Comparison of ENCODE assay signal across 8 cellular contexts in genomic region chrX:40933132-40934078, GRCh38.
A peak's percentile ranks its signal among the peaks of the same experiment; 100 is the strongest.
DNase-seq lines count a peak whose midpoint lies in the region; ATAC-seq, FAIRE-seq and TF ChIP-seq lines count a peak whose summit lies in the region.

No MANE protein-coding gene starts in this region.

- H3K4me2 ChIP-seq in GM12878 (ENCODE audit: control insufficient read depth, insufficient read depth): peak overlapping the region; percentile 50

- POLR2A ChIA-PET in GM12878 (lab: Charles Lee): no interaction called here

- in situ Hi-C loops in GM12878 (cut with MboI): no loop called here

- RAD21 ChIA-PET in GM12878 (lab: Charles Lee; ENCODE audit: unreplicated experiment): interaction anchor here (0.7 to 2.0 kb wide), 2 partner anchors 19 to 182 kb away, joined by 3 to 5 read pairs; no protein-coding TSS in a partner anchor

- peak overlapping the region; percentile 50; the same call in 1 of the 2 replicates for H3K27ac ChIP-seq in GM12878 (ENCODE audit: control insufficient read depth, insufficient read depth)
- H3K27ac ChIP-seq in left lung: peak overlapping the region; percentile 81 to 85
- peak overlapping the region in 4 of 5 donors; percentile 54 to 76 (median 67) for H3K27ac ChIP-seq in stomach
- H3K27ac ChIP-seq in substantia nigra (ENCODE audit: low read depth, low read length, poor library complexity, severe bottlenecking): no peak overlapping the region

- H3K79me2 ChIP-seq in GM12878 (ENCODE audit: control insufficient read depth, insufficient read depth, low read length): no peaks in the 10 kb centered on the region

- H3K4me3 ChIP-seq in H7 (ENCODE audit: insufficient read depth, low read depth, low read length): no peak overlapping the region
- H3K4me3 ChIP-seq in GM12878: 0 out of 2 replicates have a peak overlapping the region, but pooled peaks have one; percentile 23
- no peak overlapping the region for H3K4me3 ChIP-seq in left lung
- H3K4me3 ChIP-seq in stomach: peak overlapping the region in 1 of 4 donors; percentile 17

- H3K9me3 ChIP-seq in GM12878 (replicated peaks; ENCODE audit: control insufficient read depth, insufficient read depth, low read length): peaks cover 5% of the 10 kb centered on the region; the same call in 2 of the 3 replicates
- H3K9me3 ChIP-seq in left lung: no peaks in the 10 kb centered on the region
- peaks cover 0 to 9% (median 4%) of the 10 kb centered on the region in 4 donors for H3K9me3 ChIP-seq in stomach

- no peaks in the 10 kb centered on the region for H4K20me1 ChIP-seq in GM12878 (ENCODE audit: control insufficient read depth, insufficient read depth)

- no peaks in the 10 kb centered on the region for H3K36me3 ChIP-seq in H7 (replicated peaks; ENCODE audit: control insufficient read depth, insufficient read depth, low read length)
- no peaks in the 10 kb centered on the region for H3K36me3 ChIP-seq in GM12878 (ENCODE audit: control insufficient read depth in 2 of 2, insufficient read depth in 2 of 2, low read length in 1 of 2)
- no peaks in the 10 kb centered on the region for H3K36me3 ChIP-seq in left lung
- no peaks in the 10 kb centered on the region for H3K36me3 ChIP-seq in stomach

- SMC1A ChIA-PET in GM12878 (lab: Charles Lee; ENCODE audit: uncharacterized antibody, unreplicated experiment): interaction anchor here (0.9 to 1.5 kb wide), 3 partner anchors 19 to 194 kb away, joined by 3 read pairs; no protein-coding TSS in a partner anchor

- ATAC-seq in GM12878 (peak; percentile 73), left lung (peak; percentile 68), GM18858 (IDR thresholded peaks at IDR 0.05; ENCODE audit: unreplicated experiment) (no peak)

- TF ChIP-seq POLR2A in GM12878 (IDR thresholded peaks at IDR 0.05; ENCODE audit: low read depth, low read length) (no peak), stomach (IDR thresholded peaks at IDR 0.05) (no peak)

- no peak for TF ChIP-seq RAD21 in GM12878 (IDR thresholded peaks at IDR 0.05; ENCODE audit: insufficient read depth, low read depth, low read length)

- TF ChIP-seq CTCF in GM12878 (IDR thresholded peaks at IDR 0.05 in 2 of 3, conservative IDR thresholded peaks at IDR 0.05 in 1 of 3; ENCODE audit: control insufficient read depth in 2 of 3, extremely low read depth in 1 of 3, insufficient read depth in 1 of 3, low read depth in 3 of 3, low read length in 3 of 3) (no peak), left lung (IDR thresholded peaks at IDR 0.05) (no peak), stomach (IDR thresholded peaks at IDR 0.05) (no peak)

- WGBS in GM12878 (ENCODE audit: insufficient coverage, insufficient replicate concordance, low lambda C conversion rate, missing lambda C conversion rate): 54% methylated on average over 11 of the region's 11 CpGs
- 10 to 46% (median 21%) methylated on average over 11 of the region's 11 CpGs for WGBS in stomach, 5 donors

- H3K9ac ChIP-seq in GM12878 (ENCODE audit: control insufficient read depth, insufficient read depth, low read length): no peak overlapping the region

- CTCF ChIA-PET in GM12878 (lab: Yijun Ruan, JAX): interaction anchor here (0.7 to 0.9 kb wide), 2 partner anchors 170 to 320 kb away, joined by 3 read pairs; no protein-coding TSS in a partner anchor

- peaks cover 6% of the 10 kb centered on the region for H3K4me1 ChIP-seq in GM12878 (ENCODE audit: control insufficient read depth, insufficient read depth, low read length)
- peaks cover 0 to 7% of the 10 kb centered on the region in 2 donors for H3K4me1 ChIP-seq in left lung
- H3K4me1 ChIP-seq in stomach: peaks cover 0 to 20% (median 5%) of the 10 kb centered on the region in 4 donors

- H3K27me3 ChIP-seq in H7 (ENCODE audit: control insufficient read depth, insufficient read depth, low read length) (no peaks in the 10 kb centered on the region), GM12878 (replicated peaks in 1 of 2; ENCODE audit: control insufficient read depth in 2 of 2, insufficient read depth in 2 of 2, low read length in 1 of 2) (no peaks in the 10 kb centered on the region; a peak in 1 of 4 replicates), left lung (no peaks in the 10 kb centered on the region), stomach (peaks cover 0 to 5% (median 0%) of the 10 kb centered on the region in 3 donors)

- FAIRE-seq in GM12878 (lab: Jason Lieb, UNC): peak; percentile 72

- H2AFZ ChIP-seq in GM12878 (ENCODE audit: control insufficient read depth, low read depth, low read length): peak overlapping the region; percentile 30; the same call in 1 of the 2 replicates

- DNase-seq in H7 (peak; percentile 25), OCI-M1 (lab: John Stamatoyannopoulos, UW) (peak; percentile 96), GM12878 (ENCODE audit: low read depth, low spot score) (peak; percentile 31), left lung (no peak), stomach (no peak), hepatic stellate cell (ENCODE audit: low spot score) (no peak), substantia nigra (lab: John Stamatoyannopoulos, UW) (no peak)

- no TSS peak for BruUV-seq in GM12878 (replicated peaks; lab: Mats Ljungman, UMichigan)

- TF ChIP-seq EP300 in GM12878 (IDR thresholded peaks at IDR 0.05; ENCODE audit: borderline replicate concordance in 1 of 2, control insufficient read depth in 1 of 2, low read depth in 2 of 2, low read length in 2 of 2) (no peak), stomach (IDR thresholded peaks at IDR 0.05) (no peak)

- intact Hi-C loops in GM12878 (cut with micrococcal nuclease; ENCODE audit: unreplicated experiment): no loop called here
- intact Hi-C loops in left lung (cut with DNase I): no loop called here
- intact Hi-C loops in stomach (cut with DNase I; ENCODE audit: low total_unique reads): no loop called here

TF ChIP-seq in GM12878, 131 proteins besides CTCF, POLR2A, EP300 and RAD21 (continues in another document):
- TF ChIP-seq IKZF2 (IDR thresholded peaks at IDR 0.05): peak; percentile 60 to 65; a peak in 3 of 4 replicates
- no peak for TF ChIP-seq TCF7 (IDR thresholded peaks at IDR 0.05; ENCODE audit: borderline replicate concordance)
- TF ChIP-seq BACH1 (IDR thresholded peaks at IDR 0.05; ENCODE audit: borderline replicate concordance): no peak
- TF ChIP-seq RUNX3 (IDR thresholded peaks at IDR 0.05; ENCODE audit: low read length): peak; percentile 28; the same call in 1 of the 2 replicates
- no peak for TF ChIP-seq MYC (IDR thresholded peaks at IDR 0.05; ENCODE audit: insufficient read depth, insufficient read length, insufficient replicate concordance, low read length, severe bottlenecking)
- peak; percentile 78 for TF ChIP-seq SMAD1 (IDR thresholded peaks at IDR 0.05; ENCODE audit: low read depth, partially characterized antibody)
- no peak for TF ChIP-seq STAT1 (conservative IDR thresholded peaks at IDR 0.05)
- TF ChIP-seq NFXL1 (IDR thresholded peaks at IDR 0.05; ENCODE audit: borderline replicate concordance): no peak
- TF ChIP-seq, protein P1, sequence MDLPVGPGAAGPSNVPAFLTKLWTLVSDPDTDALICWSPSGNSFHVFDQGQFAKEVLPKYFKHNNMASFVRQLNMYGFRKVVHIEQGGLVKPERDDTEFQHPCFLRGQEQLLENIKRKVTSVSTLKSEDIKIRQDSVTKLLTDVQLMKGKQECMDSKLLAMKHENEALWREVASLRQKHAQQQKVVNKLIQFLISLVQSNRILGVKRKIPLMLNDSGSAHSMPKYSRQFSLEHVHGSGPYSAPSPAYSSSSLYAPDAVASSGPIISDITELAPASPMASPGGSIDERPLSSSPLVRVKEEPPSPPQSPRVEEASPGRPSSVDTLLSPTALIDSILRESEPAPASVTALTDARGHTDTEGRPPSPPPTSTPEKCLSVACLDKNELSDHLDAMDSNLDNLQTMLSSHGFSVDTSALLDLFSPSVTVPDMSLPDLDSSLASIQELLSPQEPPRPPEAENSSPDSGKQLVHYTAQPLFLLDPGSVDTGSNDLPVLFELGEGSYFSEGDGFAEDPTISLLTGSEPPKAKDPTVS (IDR thresholded peaks at IDR 0.05; ENCODE audit: low read depth, low read length): no peak
- TF ChIP-seq HDAC2 (IDR thresholded peaks at IDR 0.05): no peak
- TF ChIP-seq, protein P2, sequence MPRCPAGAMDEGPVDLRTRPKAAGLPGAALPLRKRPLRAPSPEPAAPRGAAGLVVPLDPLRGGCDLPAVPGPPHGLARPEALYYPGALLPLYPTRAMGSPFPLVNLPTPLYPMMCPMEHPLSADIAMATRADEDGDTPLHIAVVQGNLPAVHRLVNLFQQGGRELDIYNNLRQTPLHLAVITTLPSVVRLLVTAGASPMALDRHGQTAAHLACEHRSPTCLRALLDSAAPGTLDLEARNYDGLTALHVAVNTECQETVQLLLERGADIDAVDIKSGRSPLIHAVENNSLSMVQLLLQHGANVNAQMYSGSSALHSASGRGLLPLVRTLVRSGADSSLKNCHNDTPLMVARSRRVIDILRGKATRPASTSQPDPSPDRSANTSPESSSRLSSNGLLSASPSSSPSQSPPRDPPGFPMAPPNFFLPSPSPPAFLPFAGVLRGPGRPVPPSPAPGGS (IDR thresholded peaks at IDR 0.05; ENCODE audit: borderline replicate concordance, insufficient read depth, low read depth, low read length, poor library complexity, severe bottlenecking): no peak
- TF ChIP-seq SPI1 (IDR thresholded peaks at IDR 0.05; ENCODE audit: borderline replicate concordance, insufficient read depth, low read depth, low read length): peak; percentile 42; the same call in 1 of the 2 replicates
- TF ChIP-seq E2F4 (IDR thresholded peaks at IDR 0.05; ENCODE audit: low read depth, low read length): no peak
- no peak for TF ChIP-seq EZH2 (IDR thresholded peaks at IDR 0.05; ENCODE audit: borderline replicate concordance, control insufficient read depth, low read depth, low read length)
- no peak for TF ChIP-seq CREB1 (IDR thresholded peaks at IDR 0.05; ENCODE audit: low read depth)
- no peak for TF ChIP-seq CREM (IDR thresholded peaks at IDR 0.05; ENCODE audit: low read depth)

Comparison
In these comparisons a context has a peak if more than half of its experiments do, and no peak if none do; other contexts are left out.
1. DNase-seq: peak in H7 (single experiment), OCI-M1 (single experiment) and GM12878 (single experiment); none in left lung (0 of 2), stomach (single experiment), hepatic stellate cell (single experiment) and substantia nigra (0 of 49).